ENCODE assay signal across 1 cellular context in the genomic region with DNA sequence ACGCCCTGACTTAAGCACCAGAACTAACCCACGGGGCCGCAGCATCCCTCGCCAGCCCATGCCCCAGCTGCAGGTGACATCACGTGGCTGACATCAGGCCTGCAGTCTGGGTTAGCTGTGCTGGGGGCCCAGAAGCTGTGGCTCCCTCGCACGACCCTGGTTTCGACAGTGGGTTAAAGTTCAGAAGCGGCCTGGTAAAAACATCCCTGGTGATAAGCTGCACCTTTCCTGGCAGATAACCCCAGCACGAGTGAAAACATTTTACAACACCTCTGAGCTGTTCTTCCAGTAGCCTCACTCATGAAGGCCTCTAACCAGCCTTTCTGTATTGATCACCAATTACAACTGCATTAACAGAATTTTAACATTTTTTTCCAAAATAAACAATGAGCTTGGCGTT.
A peak's percentile ranks its signal among the peaks of the same experiment; 100 is the strongest.
TF ChIP-seq lines count a peak whose summit lies in the region.

No MANE protein-coding gene starts in this region.

TF ChIP-seq in HepG2, 621 proteins besides CTCF, POLR2A, EP300 and RAD21 (continued from another document and continues in another):
- TF ChIP-seq ZNF558 (CRISPR knock-in tag; IDR thresholded peaks at IDR 0.05; ENCODE audit: borderline replicate concordance) (no peak), ZMAT3 (CRISPR knock-in tag; conservative IDR thresholded peaks at IDR 0.05) (no peak), ZMYM2 (CRISPR knock-in tag; IDR thresholded peaks at IDR 0.05) (no peak), POLR2AphosphoS2 (IDR thresholded peaks at IDR 0.05; ENCODE audit: low read depth, low read length) (no peak), ARHGAP35 (CRISPR knock-in tag; IDR thresholded peaks at IDR 0.05; ENCODE audit: borderline replicate concordance) (no peak), ZNF275 (CRISPR knock-in tag; IDR thresholded peaks at IDR 0.05; ENCODE audit: borderline replicate concordance) (0 out of 2 replicates have a peak, but pooled peaks have one; percentile 26), KMT2A (CRISPR knock-in tag; IDR thresholded peaks at IDR 0.05) (no peak), PHF8 (CRISPR knock-in tag; IDR thresholded peaks at IDR 0.05) (no peak; the same call in 1 of the 2 replicates), MATR3 (CRISPR knock-in tag; IDR thresholded peaks at IDR 0.05) (no peak), MLX (CRISPR knock-in tag; IDR thresholded peaks at IDR 0.05) (peak; percentile 68; the same call in 1 of the 2 replicates), GTF3A (CRISPR knock-in tag; conservative IDR thresholded peaks at IDR 0.05) (no peak), HDAC2 (CRISPR knock-in tag; IDR thresholded peaks at IDR 0.05) (no peak), HCFC1 (IDR thresholded peaks at IDR 0.05; ENCODE audit: low read depth, low read length) (no peak), NBN (conservative IDR thresholded peaks at IDR 0.05) (no peak), TFAP4 (IDR thresholded peaks at IDR 0.05; ENCODE audit: borderline replicate concordance, low read depth) (peak; percentile 10; the same call in 1 of the 2 replicates), SAFB2 (CRISPR knock-in tag; IDR thresholded peaks at IDR 0.05; ENCODE audit: borderline replicate concordance, low read depth) (no peak), DRAP1 (CRISPR knock-in tag; IDR thresholded peaks at IDR 0.05) (no peak), PHF5A (CRISPR knock-in tag; IDR thresholded peaks at IDR 0.05; ENCODE audit: low read depth, unreplicated experiment) (no peak), GATAD2A (CRISPR knock-in tag; IDR thresholded peaks at IDR 0.05) (peak; percentile 80), ZFY (CRISPR knock-in tag; IDR thresholded peaks at IDR 0.05) (peak; percentile 50), U2AF2 (IDR thresholded peaks at IDR 0.05; ENCODE audit: low read depth, low read length) (no peak), ZNF30 (CRISPR knock-in tag; IDR thresholded peaks at IDR 0.05) (no peak)
- TF ChIP-seq, protein P1, sequence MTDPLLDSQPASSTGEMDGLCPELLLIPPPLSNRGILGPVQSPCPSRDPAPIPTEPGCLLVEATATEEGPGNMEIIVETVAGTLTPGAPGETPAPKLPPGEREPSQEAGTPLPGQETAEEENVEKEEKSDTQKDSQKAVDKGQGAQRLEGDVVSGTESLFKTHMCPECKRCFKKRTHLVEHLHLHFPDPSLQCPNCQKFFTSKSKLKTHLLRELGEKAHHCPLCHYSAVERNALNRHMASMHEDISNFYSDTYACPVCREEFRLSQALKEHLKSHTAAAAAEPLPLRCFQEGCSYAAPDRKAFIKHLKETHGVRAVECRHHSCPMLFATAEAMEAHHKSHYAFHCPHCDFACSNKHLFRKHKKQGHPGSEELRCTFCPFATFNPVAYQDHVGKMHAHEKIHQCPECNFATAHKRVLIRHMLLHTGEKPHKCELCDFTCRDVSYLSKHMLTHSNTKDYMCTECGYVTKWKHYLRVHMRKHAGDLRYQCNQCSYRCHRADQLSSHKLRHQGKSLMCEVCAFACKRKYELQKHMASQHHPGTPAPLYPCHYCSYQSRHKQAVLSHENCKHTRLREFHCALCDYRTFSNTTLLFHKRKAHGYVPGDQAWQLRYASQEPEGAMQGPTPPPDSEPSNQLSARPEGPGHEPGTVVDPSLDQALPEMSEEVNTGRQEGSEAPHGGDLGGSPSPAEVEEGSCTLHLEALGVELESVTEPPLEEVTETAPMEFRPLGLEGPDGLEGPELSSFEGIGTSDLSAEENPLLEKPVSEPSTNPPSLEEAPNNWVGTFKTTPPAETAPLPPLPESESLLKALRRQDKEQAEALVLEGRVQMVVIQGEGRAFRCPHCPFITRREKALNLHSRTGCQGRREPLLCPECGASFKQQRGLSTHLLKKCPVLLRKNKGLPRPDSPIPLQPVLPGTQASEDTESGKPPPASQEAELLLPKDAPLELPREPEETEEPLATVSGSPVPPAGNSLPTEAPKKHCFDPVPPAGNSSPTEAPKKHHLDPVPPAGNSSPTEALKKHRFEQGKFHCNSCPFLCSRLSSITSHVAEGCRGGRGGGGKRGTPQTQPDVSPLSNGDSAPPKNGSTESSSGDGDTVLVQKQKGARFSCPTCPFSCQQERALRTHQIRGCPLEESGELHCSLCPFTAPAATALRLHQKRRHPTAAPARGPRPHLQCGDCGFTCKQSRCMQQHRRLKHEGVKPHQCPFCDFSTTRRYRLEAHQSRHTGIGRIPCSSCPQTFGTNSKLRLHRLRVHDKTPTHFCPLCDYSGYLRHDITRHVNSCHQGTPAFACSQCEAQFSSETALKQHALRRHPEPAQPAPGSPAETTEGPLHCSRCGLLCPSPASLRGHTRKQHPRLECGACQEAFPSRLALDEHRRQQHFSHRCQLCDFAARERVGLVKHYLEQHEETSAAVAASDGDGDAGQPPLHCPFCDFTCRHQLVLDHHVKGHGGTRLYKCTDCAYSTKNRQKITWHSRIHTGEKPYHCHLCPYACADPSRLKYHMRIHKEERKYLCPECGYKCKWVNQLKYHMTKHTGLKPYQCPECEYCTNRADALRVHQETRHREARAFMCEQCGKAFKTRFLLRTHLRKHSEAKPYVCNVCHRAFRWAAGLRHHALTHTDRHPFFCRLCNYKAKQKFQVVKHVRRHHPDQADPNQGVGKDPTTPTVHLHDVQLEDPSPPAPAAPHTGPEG (CRISPR knock-in tag; IDR thresholded peaks at IDR 0.05) = no peak
- TF ChIP-seq, protein P2, sequence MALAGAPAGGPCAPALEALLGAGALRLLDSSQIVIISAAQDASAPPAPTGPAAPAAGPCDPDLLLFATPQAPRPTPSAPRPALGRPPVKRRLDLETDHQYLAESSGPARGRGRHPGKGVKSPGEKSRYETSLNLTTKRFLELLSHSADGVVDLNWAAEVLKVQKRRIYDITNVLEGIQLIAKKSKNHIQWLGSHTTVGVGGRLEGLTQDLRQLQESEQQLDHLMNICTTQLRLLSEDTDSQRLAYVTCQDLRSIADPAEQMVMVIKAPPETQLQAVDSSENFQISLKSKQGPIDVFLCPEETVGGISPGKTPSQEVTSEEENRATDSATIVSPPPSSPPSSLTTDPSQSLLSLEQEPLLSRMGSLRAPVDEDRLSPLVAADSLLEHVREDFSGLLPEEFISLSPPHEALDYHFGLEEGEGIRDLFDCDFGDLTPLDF (CRISPR knock-in tag; IDR thresholded peaks at IDR 0.05) = no peak
- TF ChIP-seq, protein P3, sequence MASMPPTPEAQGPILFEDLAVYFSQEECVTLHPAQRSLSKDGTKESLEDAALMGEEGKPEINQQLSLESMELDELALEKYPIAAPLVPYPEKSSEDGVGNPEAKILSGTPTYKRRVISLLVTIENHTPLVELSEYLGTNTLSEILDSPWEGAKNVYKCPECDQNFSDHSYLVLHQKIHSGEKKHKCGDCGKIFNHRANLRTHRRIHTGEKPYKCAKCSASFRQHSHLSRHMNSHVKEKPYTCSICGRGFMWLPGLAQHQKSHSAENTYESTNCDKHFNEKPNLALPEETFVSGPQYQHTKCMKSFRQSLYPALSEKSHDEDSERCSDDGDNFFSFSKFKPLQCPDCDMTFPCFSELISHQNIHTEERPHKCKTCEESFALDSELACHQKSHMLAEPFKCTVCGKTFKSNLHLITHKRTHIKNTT (CRISPR knock-in tag; IDR thresholded peaks at IDR 0.05) = no peak
- TF ChIP-seq, protein P4, sequence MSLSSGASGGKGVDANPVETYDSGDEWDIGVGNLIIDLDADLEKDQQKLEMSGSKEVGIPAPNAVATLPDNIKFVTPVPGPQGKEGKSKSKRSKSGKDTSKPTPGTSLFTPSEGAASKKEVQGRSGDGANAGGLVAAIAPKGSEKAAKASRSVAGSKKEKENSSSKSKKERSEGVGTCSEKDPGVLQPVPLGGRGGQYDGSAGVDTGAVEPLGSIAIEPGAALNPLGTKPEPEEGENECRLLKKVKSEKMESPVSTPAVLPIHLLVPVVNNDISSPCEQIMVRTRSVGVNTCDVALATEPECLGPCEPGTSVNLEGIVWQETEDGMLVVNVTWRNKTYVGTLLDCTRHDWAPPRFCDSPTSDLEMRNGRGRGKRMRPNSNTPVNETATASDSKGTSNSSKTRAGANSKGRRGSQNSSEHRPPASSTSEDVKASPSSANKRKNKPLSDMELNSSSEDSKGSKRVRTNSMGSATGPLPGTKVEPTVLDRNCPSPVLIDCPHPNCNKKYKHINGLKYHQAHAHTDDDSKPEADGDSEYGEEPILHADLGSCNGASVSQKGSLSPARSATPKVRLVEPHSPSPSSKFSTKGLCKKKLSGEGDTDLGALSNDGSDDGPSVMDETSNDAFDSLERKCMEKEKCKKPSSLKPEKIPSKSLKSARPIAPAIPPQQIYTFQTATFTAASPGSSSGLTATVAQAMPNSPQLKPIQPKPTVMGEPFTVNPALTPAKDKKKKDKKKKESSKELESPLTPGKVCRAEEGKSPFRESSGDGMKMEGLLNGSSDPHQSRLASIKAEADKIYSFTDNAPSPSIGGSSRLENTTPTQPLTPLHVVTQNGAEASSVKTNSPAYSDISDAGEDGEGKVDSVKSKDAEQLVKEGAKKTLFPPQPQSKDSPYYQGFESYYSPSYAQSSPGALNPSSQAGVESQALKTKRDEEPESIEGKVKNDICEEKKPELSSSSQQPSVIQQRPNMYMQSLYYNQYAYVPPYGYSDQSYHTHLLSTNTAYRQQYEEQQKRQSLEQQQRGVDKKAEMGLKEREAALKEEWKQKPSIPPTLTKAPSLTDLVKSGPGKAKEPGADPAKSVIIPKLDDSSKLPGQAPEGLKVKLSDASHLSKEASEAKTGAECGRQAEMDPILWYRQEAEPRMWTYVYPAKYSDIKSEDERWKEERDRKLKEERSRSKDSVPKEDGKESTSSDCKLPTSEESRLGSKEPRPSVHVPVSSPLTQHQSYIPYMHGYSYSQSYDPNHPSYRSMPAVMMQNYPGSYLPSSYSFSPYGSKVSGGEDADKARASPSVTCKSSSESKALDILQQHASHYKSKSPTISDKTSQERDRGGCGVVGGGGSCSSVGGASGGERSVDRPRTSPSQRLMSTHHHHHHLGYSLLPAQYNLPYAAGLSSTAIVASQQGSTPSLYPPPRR (CRISPR knock-in tag; IDR thresholded peaks at IDR 0.05; ENCODE audit: borderline replicate concordance) = no peak
- TF ChIP-seq, protein P5, sequence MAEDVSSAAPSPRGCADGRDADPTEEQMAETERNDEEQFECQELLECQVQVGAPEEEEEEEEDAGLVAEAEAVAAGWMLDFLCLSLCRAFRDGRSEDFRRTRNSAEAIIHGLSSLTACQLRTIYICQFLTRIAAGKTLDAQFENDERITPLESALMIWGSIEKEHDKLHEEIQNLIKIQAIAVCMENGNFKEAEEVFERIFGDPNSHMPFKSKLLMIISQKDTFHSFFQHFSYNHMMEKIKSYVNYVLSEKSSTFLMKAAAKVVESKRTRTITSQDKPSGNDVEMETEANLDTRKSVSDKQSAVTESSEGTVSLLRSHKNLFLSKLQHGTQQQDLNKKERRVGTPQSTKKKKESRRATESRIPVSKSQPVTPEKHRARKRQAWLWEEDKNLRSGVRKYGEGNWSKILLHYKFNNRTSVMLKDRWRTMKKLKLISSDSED (CRISPR knock-in tag; IDR thresholded peaks at IDR 0.05) = no peak
- TF ChIP-seq, protein P6, sequence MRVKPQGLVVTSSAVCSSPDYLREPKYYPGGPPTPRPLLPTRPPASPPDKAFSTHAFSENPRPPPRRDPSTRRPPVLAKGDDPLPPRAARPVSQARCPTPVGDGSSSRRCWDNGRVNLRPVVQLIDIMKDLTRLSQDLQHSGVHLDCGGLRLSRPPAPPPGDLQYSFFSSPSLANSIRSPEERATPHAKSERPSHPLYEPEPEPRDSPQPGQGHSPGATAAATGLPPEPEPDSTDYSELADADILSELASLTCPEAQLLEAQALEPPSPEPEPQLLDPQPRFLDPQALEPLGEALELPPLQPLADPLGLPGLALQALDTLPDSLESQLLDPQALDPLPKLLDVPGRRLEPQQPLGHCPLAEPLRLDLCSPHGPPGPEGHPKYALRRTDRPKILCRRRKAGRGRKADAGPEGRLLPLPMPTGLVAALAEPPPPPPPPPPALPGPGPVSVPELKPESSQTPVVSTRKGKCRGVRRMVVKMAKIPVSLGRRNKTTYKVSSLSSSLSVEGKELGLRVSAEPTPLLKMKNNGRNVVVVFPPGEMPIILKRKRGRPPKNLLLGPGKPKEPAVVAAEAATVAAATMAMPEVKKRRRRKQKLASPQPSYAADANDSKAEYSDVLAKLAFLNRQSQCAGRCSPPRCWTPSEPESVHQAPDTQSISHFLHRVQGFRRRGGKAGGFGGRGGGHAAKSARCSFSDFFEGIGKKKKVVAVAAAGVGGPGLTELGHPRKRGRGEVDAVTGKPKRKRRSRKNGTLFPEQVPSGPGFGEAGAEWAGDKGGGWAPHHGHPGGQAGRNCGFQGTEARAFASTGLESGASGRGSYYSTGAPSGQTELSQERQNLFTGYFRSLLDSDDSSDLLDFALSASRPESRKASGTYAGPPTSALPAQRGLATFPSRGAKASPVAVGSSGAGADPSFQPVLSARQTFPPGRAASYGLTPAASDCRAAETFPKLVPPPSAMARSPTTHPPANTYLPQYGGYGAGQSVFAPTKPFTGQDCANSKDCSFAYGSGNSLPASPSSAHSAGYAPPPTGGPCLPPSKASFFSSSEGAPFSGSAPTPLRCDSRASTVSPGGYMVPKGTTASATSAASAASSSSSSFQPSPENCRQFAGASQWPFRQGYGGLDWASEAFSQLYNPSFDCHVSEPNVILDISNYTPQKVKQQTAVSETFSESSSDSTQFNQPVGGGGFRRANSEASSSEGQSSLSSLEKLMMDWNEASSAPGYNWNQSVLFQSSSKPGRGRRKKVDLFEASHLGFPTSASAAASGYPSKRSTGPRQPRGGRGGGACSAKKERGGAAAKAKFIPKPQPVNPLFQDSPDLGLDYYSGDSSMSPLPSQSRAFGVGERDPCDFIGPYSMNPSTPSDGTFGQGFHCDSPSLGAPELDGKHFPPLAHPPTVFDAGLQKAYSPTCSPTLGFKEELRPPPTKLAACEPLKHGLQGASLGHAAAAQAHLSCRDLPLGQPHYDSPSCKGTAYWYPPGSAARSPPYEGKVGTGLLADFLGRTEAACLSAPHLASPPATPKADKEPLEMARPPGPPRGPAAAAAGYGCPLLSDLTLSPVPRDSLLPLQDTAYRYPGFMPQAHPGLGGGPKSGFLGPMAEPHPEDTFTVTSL (CRISPR knock-in tag; IDR thresholded peaks at IDR 0.05; ENCODE audit: borderline replicate concordance) = 0 out of 2 replicates have a peak, but pooled peaks have one; percentile 20
